Comparison of ENCODE assay signal across 8 cellular contexts in the genomic region with DNA sequence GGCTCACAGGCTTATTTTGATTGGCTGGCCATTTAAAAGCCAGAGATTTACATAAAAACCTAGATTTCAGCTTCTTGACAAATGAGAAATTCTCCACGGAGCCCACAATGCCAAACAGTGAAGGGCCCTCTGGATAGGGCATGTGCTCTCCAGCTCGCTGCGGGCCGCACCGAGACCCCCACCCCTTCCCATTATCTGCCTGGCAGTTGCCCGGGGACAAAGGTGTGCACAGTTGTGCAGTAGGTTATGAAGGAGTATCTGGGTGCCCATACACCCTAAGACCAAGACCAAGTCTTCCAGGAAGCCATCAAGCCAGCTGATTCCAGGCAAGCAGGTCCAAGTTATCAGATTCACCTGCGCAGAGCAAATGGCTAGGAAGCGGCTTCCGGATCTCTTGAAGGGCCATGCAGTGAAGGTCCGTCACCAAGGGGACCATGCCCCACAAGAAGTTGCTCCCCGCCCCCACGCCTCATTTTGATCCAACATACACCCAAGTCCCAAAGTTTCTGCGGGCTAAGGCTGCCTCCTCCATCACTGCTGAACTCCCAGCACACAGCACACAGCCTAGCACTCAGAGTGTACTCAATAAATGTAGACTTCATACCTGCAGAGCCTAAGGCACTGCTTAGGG. TPM values are rescaled to one million over a fixed set of nuclear protein-coding genes. Genes with fewer than 3 reads are reported as not detected.
DNase-seq lines count a peak whose midpoint lies in the region; ATAC-seq and FAIRE-seq lines count a peak whose summit lies in the region.

No MANE protein-coding gene starts in this region.

- H3K4me3 Mint-ChIP-seq in activated CD8-positive, alpha-beta T cell treated with anti-CD3 and anti-CD28 coated beads, Interleukin-2, amount 10 ng/mL, durations not matched to agents 7 days and 5 days, result peak overlapping the region; percentile 96

- 87% methylated on average over 13 of the region's 13 CpGs for WGBS in right cardiac atrium
- WGBS in small intestine, 3 donors, result 17 to 69% (median 43%) methylated on average over 13 of the region's 13 CpGs

- no peak for ATAC-seq in activated CD8-positive, alpha-beta T cell treated with anti-CD3 and anti-CD28 coated beads, Interleukin-2, amount 10 ng/mL, durations not matched to agents 7 days and 5 days
- ATAC-seq in right cardiac atrium, result no peak

- DNase-seq in HAP-1 (ENCODE audit: low spot score in 2 of 2), result peak in 1 of 2 experiments; percentile 37
- no peak for DNase-seq in activated CD8-positive, alpha-beta T cell treated with anti-CD3 and anti-CD28 coated beads, Interleukin-2, amount 10 ng/mL, durations not matched to agents 7 days and 5 days
- DNase-seq in right cardiac atrium, result no peak
- peak; percentile 47 for DNase-seq in small intestine
- no peak for DNase-seq in NCI-H526 (lab: John Stamatoyannopoulos, UW)
- DNase-seq in glomerular visceral epithelial cell (ENCODE audit: extremely low spot score), result no peak
- DNase-seq in activated CD4-positive, CD25-positive, alpha-beta regulatory T cell (lab: John Stamatoyannopoulos, UW), result no peak
- no peak for DNase-seq in activated effector memory CD4-positive, alpha-beta T cell treated with anti-CD3 and anti-CD28 coated beads, Interleukin-2, amount 50 U/mL, for 16 hours

- H3K4me3 ChIP-seq in HAP-1 (peak overlapping the region; percentile 92), right cardiac atrium (ENCODE audit: low read length) (peak overlapping the region; percentile 68), small intestine (ENCODE audit: low read depth in 1 of 2, low read length in 2 of 2) (peak overlapping the region; percentile 71 to 78)

- H3K27ac ChIP-seq in right cardiac atrium (ENCODE audit: low read length) (no peak overlapping the region), small intestine (ENCODE audit: low read depth in 1 of 2, low read length in 1 of 2) (peak overlapping the region; percentile 82 to 90)

- H3K27me3 Mint-ChIP-seq in activated CD8-positive, alpha-beta T cell treated with anti-CD3 and anti-CD28 coated beads, Interleukin-2, amount 10 ng/mL, durations not matched to agents 7 days and 5 days (ENCODE audit: low read depth), result no peaks in the 10 kb centered on the region

- peaks cover 30% of the 10 kb centered on the region for H3K36me3 Mint-ChIP-seq in activated CD8-positive, alpha-beta T cell treated with anti-CD3 and anti-CD28 coated beads, Interleukin-2, amount 10 ng/mL, durations not matched to agents 7 days and 5 days (ENCODE audit: low read depth)

- H3K4me1 ChIP-seq in HAP-1 (peaks cover 13% of the 10 kb centered on the region), right cardiac atrium (ENCODE audit: control insufficient read depth, insufficient read depth, low read length) (no peaks in the 10 kb centered on the region), small intestine (ENCODE audit: control insufficient read depth in 2 of 2, insufficient read depth in 1 of 2, low read depth in 1 of 2, low read length in 1 of 2) (peaks cover 0 to 8% of the 10 kb centered on the region in 2 donors)

- POLR2A ChIA-PET in activated CD8-positive, alpha-beta T cell treated with anti-CD3 and anti-CD28 coated beads, Interleukin-2, amount 10 ng/mL, durations not matched to agents 7 days and 5 days (lab: Charles Lee), result interaction anchor here (0.6 to 2.7 kb wide), 3 partner anchors 8 to 115 kb away, joined by 3 to 21 read pairs (median 14); a partner anchor contains a TSS

- H3K27me3 ChIP-seq in HAP-1 (ENCODE audit: low read depth), result no peaks in the 10 kb centered on the region
- no peaks in the 10 kb centered on the region for H3K27me3 ChIP-seq in right cardiac atrium (ENCODE audit: control insufficient read depth, insufficient read depth)
- no peaks in the 10 kb centered on the region for H3K27me3 ChIP-seq in small intestine (ENCODE audit: control insufficient read depth in 2 of 2, insufficient read depth in 2 of 2, low read length in 2 of 2)

- CTCF ChIA-PET in activated CD8-positive, alpha-beta T cell treated with anti-CD3 and anti-CD28 coated beads, Interleukin-2, amount 10 ng/mL, durations not matched to agents 7 days and 5 days (lab: Charles Lee), result interaction anchor here (1.6 to 2.2 kb wide), 3 partner anchors 13 to 30 kb away, joined by 4 to 17 read pairs (median 5); no protein-coding TSS in a partner anchor

- H3K9me3 Mint-ChIP-seq in activated CD8-positive, alpha-beta T cell treated with anti-CD3 and anti-CD28 coated beads, Interleukin-2, amount 10 ng/mL, durations not matched to agents 7 days and 5 days (ENCODE audit: insufficient read depth), result no peaks in the 10 kb centered on the region

- H3K36me3 ChIP-seq in HAP-1 (replicated peaks) (peaks cover 27% of the 10 kb centered on the region), small intestine (ENCODE audit: control insufficient read depth in 2 of 2, insufficient read depth in 2 of 2, low read length in 2 of 2) (peaks cover 0 to 4% of the 10 kb centered on the region in 2 donors)

- no peaks in the 10 kb centered on the region; the same call in 1 of the 2 replicates for H3K9me3 ChIP-seq in HAP-1
- H3K9me3 ChIP-seq in right cardiac atrium (ENCODE audit: control insufficient read depth, low read length), result no peaks in the 10 kb centered on the region
- H3K9me3 ChIP-seq in small intestine (ENCODE audit: control insufficient read depth, low read depth), result no peaks in the 10 kb centered on the region

- intact Hi-C loops in right cardiac atrium (cut with DNase I), result no loop called here

- FAIRE-seq in small intestine (lab: Jason Lieb, UNC), result no peak

- in situ Hi-C loops in HAP-1 (cut with MboI; ENCODE audit: low sequenced_read_pairs), result no loop called here

- peak overlapping the region; percentile 98 for H3K27ac Mint-ChIP-seq in activated CD8-positive, alpha-beta T cell treated with anti-CD3 and anti-CD28 coated beads, Interleukin-2, amount 10 ng/mL, durations not matched to agents 7 days and 5 days

- H3K4me1 Mint-ChIP-seq in activated CD8-positive, alpha-beta T cell treated with anti-CD3 and anti-CD28 coated beads, Interleukin-2, amount 10 ng/mL, durations not matched to agents 7 days and 5 days (ENCODE audit: low read depth), result peaks cover 29% of the 10 kb centered on the region

RNA-seq across cellular contexts. Expression of a gene that starts 1.3 kb away (rescaled TPM):
- 10 to 100 TPM; 58.5 to 64.6 TPM for total RNA-seq in activated CD8-positive, alpha-beta T cell treated with anti-CD3 and anti-CD28 coated beads, Interleukin-2, amount 10 ng/mL, durations not matched to agents 7 days and 5 days
- total RNA-seq in right cardiac atrium, result 10 to 100 TPM; 63.4 to 93.0 (median 89.8) TPM
- 125 TPM for polyA plus RNA-seq in right cardiac atrium
- 100 to 1,000 TPM in 1 of 3 donors, 10 to 100 TPM in 2; 62.4 to 159 (median 96.7) TPM for polyA plus RNA-seq in small intestine

RNA-seq across cellular contexts. Expression of a gene that starts 35.2 kb away (rescaled TPM):
- total RNA-seq in activated CD8-positive, alpha-beta T cell treated with anti-CD3 and anti-CD28 coated beads, Interleukin-2, amount 10 ng/mL, durations not matched to agents 7 days and 5 days, result 10 to 100 TPM; 16.4 to 17.8 TPM
- 10 to 100 TPM; 20.1 to 26.7 (median 20.5) TPM for total RNA-seq in right cardiac atrium
- polyA plus RNA-seq in right cardiac atrium, result 7.3 TPM
- 1 to 10 TPM; 4.5 to 8.7 (median 4.6) TPM for polyA plus RNA-seq in small intestine
